ENCODE assay signal across 8 cellular contexts in genomic region chr18:23437357-23438045, GRCh38. TPM values are rescaled to one million over a fixed set of nuclear protein-coding genes. Genes with fewer than 3 reads are reported as not detected.
A peak's percentile ranks its signal among the peaks of the same experiment; 100 is the strongest.
DNase-seq lines count a peak whose midpoint lies in the region; ATAC-seq and FAIRE-seq lines count a peak whose summit lies in the region.

No MANE protein-coding gene starts in this region.

- ATAC-seq in GM21515 (IDR thresholded peaks at IDR 0.05; ENCODE audit: unreplicated experiment) = peak; percentile 97
- ATAC-seq in naive thymus-derived CD8-positive, alpha-beta T cell = peak; percentile 99
- ATAC-seq in stimulated activated naive B cell treated with anti-CD40 and anti-IgM and Interleukin-4, amounts not matched to agents 10 μg/mL and 1 μg/mL and 100 μg/mL, for 72 hours (replicated peaks) = peak; percentile 100

- FAIRE-seq in RCC 7860 (lab: Jason Lieb, UNC) = no peak

- H3K36me3 Mint-ChIP-seq in naive thymus-derived CD8-positive, alpha-beta T cell = no peaks in the 10 kb centered on the region
- peaks cover 0 to 5% of the 10 kb centered on the region in 2 donors for H3K36me3 Mint-ChIP-seq in stimulated activated naive B cell treated with anti-CD40 and anti-IgM and Interleukin-4, amounts not matched to agents 10 μg/mL and 1 μg/mL and 100 μg/mL, for 72 hours

- peak; percentile 28 for DNase-seq in DMS53 treated with DMSO at 0.1 percent for 48 hours (lab: John Stamatoyannopoulos, UW; ENCODE audit: unreplicated experiment)
- peak; percentile 41 for DNase-seq in HuH-7.5 (ENCODE audit: low spot score)
- DNase-seq in RCC 7860 (ENCODE audit: low spot score) = peak; percentile 25
- peak; percentile 62 for DNase-seq in activated T-helper 9 cell treated with anti-CD3 and anti-CD28 coated beads, Interleukin-2, amount 50 U/mL, for 16 hours (ENCODE audit: low read depth)
- DNase-seq in fibroblast of peridontal ligament (ENCODE audit: extremely low read depth) = peak; percentile 66
- DNase-seq in naive thymus-derived CD8-positive, alpha-beta T cell = peak; percentile 61 to 85 (median 71)
- peak; percentile 72 for DNase-seq in stimulated activated naive B cell treated with anti-CD40 and anti-IgM and Interleukin-4, amounts not matched to agents 10 μg/mL and 1 μg/mL and 100 μg/mL, for 72 hours

- no peaks in the 10 kb centered on the region for H3K9me3 Mint-ChIP-seq in naive thymus-derived CD8-positive, alpha-beta T cell
- no peaks in the 10 kb centered on the region for H3K9me3 Mint-ChIP-seq in stimulated activated naive B cell treated with anti-CD40 and anti-IgM and Interleukin-4, amounts not matched to agents 10 μg/mL and 1 μg/mL and 100 μg/mL, for 72 hours

- POLR2A ChIA-PET in naive thymus-derived CD8-positive, alpha-beta T cell (lab: Charles Lee) = interaction anchor here (1.0 to 1.1 kb wide), 2 partner anchors 15 to 66 kb away, joined by 3 to 5 read pairs; partner anchors contain the start of genes RIOK3 and RMC1

- peak overlapping the region in 9 of 10 donors; percentile 31 to 93 (median 77) for H3K27ac Mint-ChIP-seq in naive thymus-derived CD8-positive, alpha-beta T cell
- peak overlapping the region; percentile 80 for H3K27ac Mint-ChIP-seq in stimulated activated naive B cell treated with anti-CD40 and anti-IgM and Interleukin-4, amounts not matched to agents 10 μg/mL and 1 μg/mL and 100 μg/mL, for 72 hours

- peaks cover 10 to 30% (median 20%) of the 10 kb centered on the region in 4 donors for H3K4me1 Mint-ChIP-seq in naive thymus-derived CD8-positive, alpha-beta T cell
- peaks cover 13 to 25% of the 10 kb centered on the region in 2 donors for H3K4me1 Mint-ChIP-seq in stimulated activated naive B cell treated with anti-CD40 and anti-IgM and Interleukin-4, amounts not matched to agents 10 μg/mL and 1 μg/mL and 100 μg/mL, for 72 hours

- peak overlapping the region; percentile 85 to 93 (median 89) for H3K4me3 Mint-ChIP-seq in naive thymus-derived CD8-positive, alpha-beta T cell
- peak overlapping the region; percentile 90 to 96 for H3K4me3 Mint-ChIP-seq in stimulated activated naive B cell treated with anti-CD40 and anti-IgM and Interleukin-4, amounts not matched to agents 10 μg/mL and 1 μg/mL and 100 μg/mL, for 72 hours

- peaks cover 0 to 2% (median 0%) of the 10 kb centered on the region in 5 donors for H3K27me3 Mint-ChIP-seq in naive thymus-derived CD8-positive, alpha-beta T cell
- H3K27me3 Mint-ChIP-seq in stimulated activated naive B cell treated with anti-CD40 and anti-IgM and Interleukin-4, amounts not matched to agents 10 μg/mL and 1 μg/mL and 100 μg/mL, for 72 hours = no peaks in the 10 kb centered on the region

RNA-seq across cellular contexts. Expression of gene RIOK3, which starts 15.6 kb away (rescaled TPM):
- total RNA-seq in naive thymus-derived CD8-positive, alpha-beta T cell = 10 to 100 TPM; 78.9 to 79.6 TPM
- polyA plus RNA-seq in naive thymus-derived CD8-positive, alpha-beta T cell = 10 to 100 TPM; 19.2 to 27.7 (median 25.0) TPM

Comparison
In these comparisons a context has a peak if more than half of its experiments do, and no peak if none do; other contexts are left out.
1. Peak in every context shown above with its lines: DNase-seq and ATAC-seq.